ENCODE assay signal across 8 cellular contexts in the genomic region with DNA sequence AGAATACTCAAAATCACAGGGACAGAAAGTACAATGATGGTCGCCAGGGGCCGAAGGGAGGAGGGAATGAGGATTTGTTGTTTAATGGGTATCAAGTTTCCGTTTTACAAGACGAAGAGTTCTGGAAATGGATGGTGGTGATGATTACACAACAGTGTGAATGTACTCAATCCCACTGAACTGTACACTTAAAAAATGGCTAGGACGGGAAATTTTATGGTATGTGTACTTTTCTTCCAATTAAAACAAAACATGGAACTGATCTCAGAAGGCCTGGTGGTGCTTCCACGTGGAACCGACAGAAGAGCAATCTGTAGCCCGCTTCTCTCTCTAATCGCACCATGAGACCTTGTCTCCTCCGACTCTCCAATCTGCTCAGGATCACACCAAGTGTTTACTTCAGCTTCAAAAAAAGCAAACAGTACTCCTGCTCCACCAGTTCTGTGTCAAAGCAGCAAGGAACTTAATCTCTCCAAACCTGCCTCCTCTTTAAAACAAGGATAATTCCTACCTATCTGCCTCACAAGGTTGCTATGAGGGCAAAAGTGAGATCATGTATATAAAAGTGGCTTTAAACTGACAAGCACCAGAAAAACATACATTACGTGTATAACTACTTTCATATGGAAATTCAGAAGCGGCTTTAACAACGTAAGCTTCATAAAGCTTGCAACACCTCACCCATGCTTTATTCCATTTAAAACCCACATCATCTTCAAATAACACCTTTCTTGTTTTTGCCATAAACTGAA. TPM values are rescaled to one million over a fixed set of nuclear protein-coding genes. Genes with fewer than 3 reads are reported as not detected.
DNase-seq lines count a peak whose midpoint lies in the region; ATAC-seq, FAIRE-seq and TF ChIP-seq lines count a peak whose summit lies in the region.

No MANE protein-coding gene starts in this region.

- H3K4me3 Mint-ChIP-seq in activated naive CD8-positive, alpha-beta T cell treated with anti-CD3 and anti-CD28 coated beads, Interleukin-2, amount 50 U/mL, for 24 hours = peak overlapping the region; percentile 84

- TF ChIP-seq EP300 in suprapubic skin (IDR thresholded peaks at IDR 0.05) = no peak

- no peaks in the 10 kb centered on the region for H3K9me3 Mint-ChIP-seq in activated naive CD8-positive, alpha-beta T cell treated with anti-CD3 and anti-CD28 coated beads, Interleukin-2, amount 50 U/mL, for 24 hours

- no peak for TF ChIP-seq POLR2A in suprapubic skin (IDR thresholded peaks at IDR 0.05)

- DNase-seq in ELF-1 (ENCODE audit: low read depth, low spot score) = peak; percentile 59
- DNase-seq in NCI-H1092 (lab: John Stamatoyannopoulos, UW) = peak; percentile 24
- no peak for DNase-seq in activated naive CD8-positive, alpha-beta T cell treated with anti-CD3 and anti-CD28 coated beads, Interleukin-2, amount 50 U/mL, for 24 hours
- peak; percentile 85 for DNase-seq in iris pigment epithelial cell (ENCODE audit: low read depth)
- DNase-seq in suprapubic skin (ENCODE audit: low spot score in 2 of 2) = no peak
- no peak for DNase-seq in frontal cortex (ENCODE audit: low spot score in 2 of 2)

- 43% methylated on average over 13 of the region's 13 CpGs for WGBS in suprapubic skin

- no peak for FAIRE-seq in frontal cortex (lab: Jason Lieb, UNC)

- H3K36me3 ChIP-seq in suprapubic skin = no peaks in the 10 kb centered on the region

- H3K36me3 Mint-ChIP-seq in activated naive CD8-positive, alpha-beta T cell treated with anti-CD3 and anti-CD28 coated beads, Interleukin-2, amount 50 U/mL, for 24 hours (ENCODE audit: low read depth) = peaks cover 14% of the 10 kb centered on the region

- peak overlapping the region; percentile 99 for H3K27ac ChIP-seq in suprapubic skin

- H3K27me3 ChIP-seq in suprapubic skin = no peaks in the 10 kb centered on the region

- H3K27ac Mint-ChIP-seq in activated naive CD8-positive, alpha-beta T cell treated with anti-CD3 and anti-CD28 coated beads, Interleukin-2, amount 50 U/mL, for 24 hours = peak overlapping the region; percentile 89

- peaks cover 45% of the 10 kb centered on the region for H3K4me1 Mint-ChIP-seq in activated naive CD8-positive, alpha-beta T cell treated with anti-CD3 and anti-CD28 coated beads, Interleukin-2, amount 50 U/mL, for 24 hours

- peak overlapping the region; percentile 95 for H3K4me3 ChIP-seq in suprapubic skin

- TF ChIP-seq CTCF in suprapubic skin (IDR thresholded peaks at IDR 0.05) = no peak

- ATAC-seq in activated naive CD8-positive, alpha-beta T cell treated with anti-CD3 and anti-CD28 coated beads, Interleukin-2, amount 50 U/mL, for 24 hours = no peak
- no peak for ATAC-seq in HG02885 (IDR thresholded peaks at IDR 0.05; ENCODE audit: poor library complexity, unreplicated experiment)
- ATAC-seq in GM18498 (IDR thresholded peaks at IDR 0.05; ENCODE audit: unreplicated experiment) = no peak

- no peaks in the 10 kb centered on the region for H3K27me3 Mint-ChIP-seq in activated naive CD8-positive, alpha-beta T cell treated with anti-CD3 and anti-CD28 coated beads, Interleukin-2, amount 50 U/mL, for 24 hours

- H3K4me1 ChIP-seq in suprapubic skin = peaks cover 25% of the 10 kb centered on the region

- H3K9me3 ChIP-seq in suprapubic skin = no peaks in the 10 kb centered on the region

RNA-seq across cellular contexts. Expression of a gene that starts 2.1 kb away (rescaled TPM):
- 10 to 100 TPM; 59.4 to 98.4 (median 86.3) TPM for total RNA-seq in suprapubic skin
- total RNA-seq in frontal cortex = 95.0 TPM

RNA-seq across cellular contexts. Expression of a gene that starts 42.9 kb away (rescaled TPM):
- total RNA-seq in suprapubic skin = 1 to 10 TPM; 1.4 to 4.5 (median 2.5) TPM
- 37.1 TPM for total RNA-seq in frontal cortex

Comparison
In these comparisons a context has a peak if more than half of its experiments do, and no peak if none do; other contexts are left out.
1. DNase-seq: peak in ELF-1 (single experiment), NCI-H1092 (single experiment) and iris pigment epithelial cell (single experiment); none in activated naive CD8-positive, alpha-beta T cell treated with anti-CD3 and anti-CD28 coated beads, Interleukin-2, amount 50 U/mL, for 24 hours (single experiment), suprapubic skin (0 of 2) and frontal cortex (0 of 2).